In genomic region chr6:33716890-33717632, GRCh38 we compare ENCODE assay signal across 18 cellular contexts. TPM values are rescaled to one million over a fixed set of nuclear protein-coding genes. Genes with fewer than 3 reads are reported as not detected.
DNase-seq lines count a peak whose midpoint lies in the region; ATAC-seq, FAIRE-seq and TF ChIP-seq lines count a peak whose summit lies in the region.
"Had no signal": no experiment of that assay in that cellular context is flagged by ENCODE, and none has a peak within 500 bp of the region (broad histone marks: within the 10 kb centered on the region; RNA-seq: fewer than 3 reads in every experiment).

No MANE protein-coding gene starts in this region.

- FAIRE-seq in astrocyte (lab: Jason Lieb, UNC) = no peak
- FAIRE-seq: endothelial cell of umbilical vein, GM12891 had no signal

- no peaks in the 10 kb centered on the region for H3K36me3 Mint-ChIP-seq in astrocyte (ENCODE audit: low read depth, unreplicated experiment)
- H3K36me3 Mint-ChIP-seq: CD8-positive, alpha-beta memory T cell had no signal

- no peak overlapping the region for H3K9ac ChIP-seq in astrocyte (ENCODE audit: low read length)

- H3K27ac Mint-ChIP-seq in astrocyte (ENCODE audit: unreplicated experiment) = peak overlapping the region; percentile 36
- H3K27ac Mint-ChIP-seq: activated CD8-positive, alpha-beta T cell treated with anti-CD3 and anti-CD28 coated beads for 36 hours had no signal

- no peak overlapping the region for H3K4me3 Mint-ChIP-seq in astrocyte (ENCODE audit: unreplicated experiment)
- H3K4me3 Mint-ChIP-seq: activated CD8-positive, alpha-beta T cell treated with anti-CD3 and anti-CD28 coated beads for 36 hours; CD8-positive, alpha-beta memory T cell had no signal

- H3K36me3 ChIP-seq in left ventricle myocardium inferior (no peaks in the 10 kb centered on the region), astrocyte (ENCODE audit: insufficient read depth, low read length) (no peaks in the 10 kb centered on the region), right lobe of liver (no peaks in the 10 kb centered on the region), uterus (no peaks in the 10 kb centered on the region)

- no peak overlapping the region for H3K4me2 ChIP-seq in astrocyte (ENCODE audit: low read length)

- no peaks in the 10 kb centered on the region for H3K27me3 ChIP-seq in left ventricle myocardium inferior (ENCODE audit: low read depth)
- peaks cover 22% of the 10 kb centered on the region for H3K27me3 ChIP-seq in astrocyte (ENCODE audit: insufficient read depth, low read length)
- no peaks in the 10 kb centered on the region for H3K27me3 ChIP-seq in right lobe of liver
- H3K27me3 ChIP-seq in uterus = no peaks in the 10 kb centered on the region
- H3K27me3 ChIP-seq: testis had no signal

- H3K4me3 ChIP-seq in left ventricle myocardium inferior = no peak overlapping the region
- H3K4me3 ChIP-seq in astrocyte (ENCODE audit: insufficient read depth, low read depth, low read length) = no peak overlapping the region
- no peak overlapping the region for H3K4me3 ChIP-seq in right lobe of liver
- H3K4me3 ChIP-seq in uterus = no peak overlapping the region
- H3K4me3 ChIP-seq: testis had no signal

- no peaks in the 10 kb centered on the region for H4K20me1 ChIP-seq in astrocyte (ENCODE audit: insufficient read depth, low read length)

- H3K27ac ChIP-seq in left ventricle myocardium inferior (replicated peaks) (peak overlapping the region; percentile 58), astrocyte (ENCODE audit: low read depth, low read length) (no peak overlapping the region), right lobe of liver (no peak overlapping the region), uterus (peak overlapping the region; percentile 70 to 74)
- H3K27ac ChIP-seq: testis had no signal

- DNase-seq in left ventricle myocardium inferior (no peak), Right ventricle myocardium inferior (ENCODE audit: missing footprints) (no peak), astrocyte (ENCODE audit: low read depth) (no peak), right lobe of liver (no peak), uterus (no peak), SKM-1 treated with dmso at 0.1 percent for 144 hours (lab: John Stamatoyannopoulos, UW; ENCODE audit: unreplicated experiment) (no peak)
- DNase-seq in NK-92 treated with Interleukin-12 subunit alpha and Interleukin-12 subunit beta, amount 100 ng/mL, for 24 hours (lab: John Stamatoyannopoulos, UW) = no peak
- DNase-seq: ACHN; activated CD8-positive, alpha-beta T cell treated with anti-CD3 and anti-CD28 coated beads for 36 hours; amygdala; CD8-positive, alpha-beta memory T cell; HCEC 1CT; NCI-H1930 had no signal

- ATAC-seq in Right ventricle myocardium inferior = no peak
- ATAC-seq in right lobe of liver = peak; percentile 51 to 77 (median 64)
- ATAC-seq in HG03565 (IDR thresholded peaks at IDR 0.05; ENCODE audit: unreplicated experiment) = no peak
- ATAC-seq: activated CD8-positive, alpha-beta T cell treated with anti-CD3 and anti-CD28 coated beads for 36 hours had no signal

- no peak for TF ChIP-seq POLR2A in right lobe of liver (IDR thresholded peaks at IDR 0.05)
- TF ChIP-seq POLR2A in uterus (IDR thresholded peaks at IDR 0.05) = no peak

- no peaks in the 10 kb centered on the region for H3K9me3 Mint-ChIP-seq in astrocyte (ENCODE audit: unreplicated experiment)
- H3K9me3 Mint-ChIP-seq: activated CD8-positive, alpha-beta T cell treated with anti-CD3 and anti-CD28 coated beads for 36 hours; CD8-positive, alpha-beta memory T cell had no signal

- peaks cover 14% of the 10 kb centered on the region for H3K27me3 Mint-ChIP-seq in astrocyte (ENCODE audit: low read depth, unreplicated experiment)

- WGBS in right lobe of liver (ENCODE audit: insufficient coverage, low coverage, low lambda C conversion rate, missing lambda C conversion rate) = 35% methylated on average over 8 of the region's 8 CpGs

- H3K4me1 ChIP-seq in left ventricle myocardium inferior (peaks cover 35% of the 10 kb centered on the region), astrocyte (ENCODE audit: insufficient read depth, low read length) (peaks cover under 1% of the 10 kb centered on the region), right lobe of liver (peaks cover 0 to 26% (median 6%) of the 10 kb centered on the region in 4 donors), uterus (peaks cover 0 to 2% of the 10 kb centered on the region in 2 donors)

- peaks cover under 1% of the 10 kb centered on the region for H3K4me1 Mint-ChIP-seq in astrocyte (ENCODE audit: low read depth, unreplicated experiment)

- H3K79me2 ChIP-seq in astrocyte (ENCODE audit: insufficient read depth, low read length) = no peaks in the 10 kb centered on the region

- intact Hi-C loops in left ventricle myocardium inferior (cut with micrococcal nuclease) = no loop called here
- intact Hi-C loops in Right ventricle myocardium inferior (cut with DNase I) = no loop called here
- intact Hi-C loops in right lobe of liver (cut with DNase I) = loop anchor here in 1 of 2 donors (10.0 kb wide), 1 partner anchor 48 kb away; no protein-coding TSS in a partner anchor
- intact Hi-C loops in uterus (cut with DNase I; ENCODE audit: low total_unique reads) = no loop called here

- no peaks in the 10 kb centered on the region for H3K9me3 ChIP-seq in left ventricle myocardium inferior (replicated peaks)
- no peaks in the 10 kb centered on the region for H3K9me3 ChIP-seq in astrocyte (ENCODE audit: insufficient read depth, low read depth, low read length)
- H3K9me3 ChIP-seq in right lobe of liver = no peaks in the 10 kb centered on the region
- H3K9me3 ChIP-seq in uterus = no peaks in the 10 kb centered on the region
- H3K9me3 ChIP-seq: testis had no signal

- H2AFZ ChIP-seq in astrocyte (ENCODE audit: low read depth, low read length) = no peak overlapping the region

- TF ChIP-seq CTCF in left ventricle myocardium inferior (IDR thresholded peaks at IDR 0.05; ENCODE audit: borderline replicate concordance) = no peak
- no peak for TF ChIP-seq CTCF in astrocyte (IDR thresholded peaks at IDR 0.05; ENCODE audit: insufficient read depth, low read depth, low read length)
- TF ChIP-seq CTCF in right lobe of liver (IDR thresholded peaks at IDR 0.05) = no peak
- no peak for TF ChIP-seq CTCF in uterus (IDR thresholded peaks at IDR 0.05)

RNA-seq across cellular contexts. Expression of gene UQCC2, which starts 5.6 kb away (rescaled TPM):
- 199 TPM for total RNA-seq in left ventricle myocardium inferior
- 215 TPM for total RNA-seq in Right ventricle myocardium inferior
- 70.2 and 79.1 TPM in 2 replicates for total RNA-seq in astrocyte
- 10 to 100 TPM; 23.7 to 38.4 (median 31.5) TPM for total RNA-seq in right lobe of liver
- total RNA-seq in uterus = 10 to 100 TPM in 3 of 4 donors, 1 to 10 TPM in 1; 10.0 to 63.2 (median 30.9) TPM

RNA-seq across cellular contexts. Expression of gene IP6K3, which starts 29.6 kb away (rescaled TPM):
- total RNA-seq in left ventricle myocardium inferior (42.0 TPM), Right ventricle myocardium inferior (47.6 TPM), astrocyte (4.5 and 4.6 TPM in 2 replicates), right lobe of liver (10 to 100 TPM in 3 of 6 experiments, 1 to 10 TPM in 3; 4.8 to 28.0 (median 9.7) TPM), uterus (1 to 10 TPM in 3 of 4 donors, not detected in 1; 1.9 to 6.1 (median 5.5) TPM)
- total RNA-seq: activated CD8-positive, alpha-beta T cell treated with anti-CD3 and anti-CD28 coated beads for 36 hours; CD8-positive, alpha-beta memory T cell; endothelial cell of umbilical vein; SK-MEL-5 had no signal

Comparison
In these comparisons a context has a peak if more than half of its experiments do, and no peak if none do; other contexts are left out.
1. H3K27ac ChIP-seq: peak in left ventricle myocardium inferior (single experiment) and uterus (2 of 2); none in astrocyte (single experiment) and right lobe of liver (0 of 3).
2. ATAC-seq: peak in right lobe of liver (4 of 4); none in Right ventricle myocardium inferior (single experiment) and HG03565 (single experiment).